32 cellular contexts compared by ENCODE assay signal in genomic region chr4:94803181-94803580, GRCh38. TPM values are rescaled to one million over a fixed set of nuclear protein-coding genes. Genes with fewer than 3 reads are reported as not detected.
A peak's percentile ranks its signal among the peaks of the same experiment; 100 is the strongest.
DNase-seq lines count a peak whose midpoint lies in the region; ATAC-seq, FAIRE-seq and TF ChIP-seq lines count a peak whose summit lies in the region.
"Had no signal": no experiment of that assay in that cellular context is flagged by ENCODE, and none has a peak within 500 bp of the region (broad histone marks: within the 10 kb centered on the region; RNA-seq: fewer than 3 reads in every experiment).

No MANE protein-coding gene starts in this region.

- ATAC-seq in K562 = peak; percentile 55; the same call in 1 of the 3 replicates
- peak; percentile 20 for ATAC-seq in sciatic nerve
- ATAC-seq in HG03457 (IDR thresholded peaks at IDR 0.05; ENCODE audit: unreplicated experiment) = no peak
- no peak for ATAC-seq in GM21447 (IDR thresholded peaks at IDR 0.05; ENCODE audit: unreplicated experiment)
- ATAC-seq: gastroesophageal sphincter; left cardiac atrium; natural killer cell treated with Interleukin-12 subunit alpha and Interleukin-12 subunit beta and Interleukin-15 and Interleukin-18, amount 100 ng/mL, for 72 hours; stimulated activated naive CD8-positive, alpha-beta T cell treated with anti-CD3 and anti-CD28 coated beads, Interleukin-15, Interleukin-2, amounts not matched to agents 100 U/mL and 50 U/mL, for 24 hours; T-cell; WTC11 had no signal

- no peak overlapping the region for H3K4me3 ChIP-seq in GM23248
- H3K4me3 ChIP-seq in K562 = no peak overlapping the region
- H3K4me3 ChIP-seq: esophagus squamous epithelium, gastroesophageal sphincter, Peyer's patch, SJSA1, skin epidermis, testis had no signal

- no peak for TF ChIP-seq EP300 in K562 (IDR thresholded peaks at IDR 0.05; ENCODE audit: low read length)

- H3K27ac ChIP-seq in GM23248 = no peak overlapping the region
- H3K27ac ChIP-seq in K562 (ENCODE audit: extremely low read depth, low read depth, low read length) = no peak overlapping the region
- H3K27ac ChIP-seq: esophagus squamous epithelium, gastroesophageal sphincter, Peyer's patch, SJSA1, skin epidermis, testis had no signal

- in situ Hi-C loops in GM23248 (cut with MboI) (no loop called here), K562 (cut with MboI) (no loop called here)

- H3K36me3 ChIP-seq in GM23248 (ENCODE audit: low read depth) (no peaks in the 10 kb centered on the region), K562 (ENCODE audit: control insufficient read depth, insufficient read depth, low read length) (no peaks in the 10 kb centered on the region)
- H3K36me3 ChIP-seq: esophagus squamous epithelium, gastroesophageal sphincter, Peyer's patch, SJSA1 had no signal

- H3K27me3 ChIP-seq in GM23248 (replicated peaks; ENCODE audit: insufficient read depth) (no peaks in the 10 kb centered on the region), K562 (ENCODE audit: control insufficient read depth in 2 of 2, insufficient read depth in 2 of 2, low read length in 2 of 2) (no peaks in the 10 kb centered on the region)
- H3K27me3 ChIP-seq: esophagus squamous epithelium, gastroesophageal sphincter, Peyer's patch, SJSA1, testis had no signal

- H2AFZ ChIP-seq in GM23248 (no peak overlapping the region), K562 (ENCODE audit: low read depth, low read length) (no peak overlapping the region)

- H4K20me1 ChIP-seq in GM23248 (ENCODE audit: insufficient read depth) (no peaks in the 10 kb centered on the region), K562 (replicated peaks; ENCODE audit: control insufficient read depth, insufficient read depth, low read length) (no peaks in the 10 kb centered on the region)

- FAIRE-seq in K562 (lab: Jason Lieb, UNC) = no peak
- FAIRE-seq: GM18507, HTR-8/SVneo had no signal

- H3K4me2 ChIP-seq in GM23248 (ENCODE audit: unreplicated experiment) (no peak overlapping the region), K562 (ENCODE audit: insufficient read depth, low read length) (no peak overlapping the region)

- TF ChIP-seq RAD21 in K562 (CRISPR knock-in tag; conservative IDR thresholded peaks at IDR 0.05 in 1 of 2, IDR thresholded peaks at IDR 0.05 in 1 of 2) = no peak

- no peaks in the 10 kb centered on the region for H3K9me2 ChIP-seq in GM23248 (ENCODE audit: insufficient read depth)

- no peaks in the 10 kb centered on the region for H3K9me1 ChIP-seq in K562 (ENCODE audit: control insufficient read depth, insufficient read depth, low read length)

- peaks cover 7% of the 10 kb centered on the region; the same call in 1 of the 2 replicates for H3K4me1 ChIP-seq in GM23248 (ENCODE audit: insufficient read depth)
- no peaks in the 10 kb centered on the region for H3K4me1 ChIP-seq in K562 (replicated peaks in 1 of 2; ENCODE audit: control insufficient read depth in 2 of 2, insufficient read depth in 2 of 2, low read length in 2 of 2)
- H3K4me1 ChIP-seq: esophagus squamous epithelium, Peyer's patch, SJSA1, testis had no signal

- DNase-seq in GM23248 = peak; percentile 3
- DNase-seq in RPMI7951 (ENCODE audit: low read depth) = peak; percentile 4
- DNase-seq in K562 (ENCODE audit: extremely low read depth in 1 of 4, low spot score in 3 of 4) = peak in 1 of 4 experiments; percentile 4
- DNase-seq in sciatic nerve (ENCODE audit: low spot score) = no peak
- no peak for DNase-seq in DMS53 (lab: John Stamatoyannopoulos, UW)
- DNase-seq in NCI-H2107 treated with DMSO at 0.1 percent for 48 hours (lab: John Stamatoyannopoulos, UW; ENCODE audit: unreplicated experiment) = no peak
- DNase-seq: activated CD4-positive, alpha-beta T cell treated with anti-CD3 and anti-CD28 coated beads, Interleukin-2, amount 10 ng/mL, durations not matched to agents 7 days and 5 days; activated effector memory CD4-positive, alpha-beta T cell treated with anti-CD3 and anti-CD28 coated beads, Interleukin-2, amount 50 U/mL, for 16 hours; activated naive CD8-positive, alpha-beta T cell treated with anti-CD3 and anti-CD28 coated beads, Interleukin-2, amount 10 ng/mL, durations not matched to agents 7 days and 5 days; DMS79; esophagus squamous epithelium; GOT3; hypothalamus; KG1; left cardiac atrium; MM.1S; NCI-H1930; NCI-H526 treated with DMSO at 0.1 percent for 48 hours; Peyer's patch; stimulated activated naive CD8-positive, alpha-beta T cell treated with anti-CD3 and anti-CD28 coated beads, Interleukin-15, Interleukin-2, amounts not matched to agents 100 U/mL and 50 U/mL, for 24 hours; T-cell; testis had no signal

- CTCF ChIA-PET in K562 (lab: Yijun Ruan, JAX; ENCODE audit: low intra/inter-chr PET ratio) = no interaction called here

- no peaks in the 10 kb centered on the region for H3K9me3 ChIP-seq in GM23248 (ENCODE audit: low read depth)
- no peaks in the 10 kb centered on the region for H3K9me3 ChIP-seq in K562 (replicated peaks; ENCODE audit: control insufficient read depth, insufficient read depth, low read depth, low read length)
- H3K9me3 ChIP-seq: esophagus squamous epithelium, gastroesophageal sphincter, Peyer's patch, SJSA1, testis had no signal

- H3K9ac ChIP-seq in GM23248 = no peak overlapping the region
- no peak overlapping the region for H3K9ac ChIP-seq in K562 (ENCODE audit: insufficient read depth in 1 of 2, low read depth in 2 of 2, low read length in 2 of 2)

- POLR2A ChIA-PET in K562 (lab: Yijun Ruan, JAX) = no interaction called here

- no peak for TF ChIP-seq CTCF in K562 (IDR thresholded peaks at IDR 0.05 in 2 of 3, conservative IDR thresholded peaks at IDR 0.05 in 1 of 3; ENCODE audit: insufficient read depth in 2 of 3, low read depth in 1 of 3, low read length in 3 of 3)

- peaks cover 4% of the 10 kb centered on the region; the same call in 1 of the 2 replicates for H3F3A ChIP-seq in GM23248 (ENCODE audit: insufficient read depth)

- TF ChIP-seq POLR2A in K562 (conservative IDR thresholded peaks at IDR 0.05) = no peak

- intact Hi-C loops in K562 (cut with micrococcal nuclease) (no loop called here), sciatic nerve (cut with DNase I) (no loop called here)

- H3K79me2 ChIP-seq in GM23248 (ENCODE audit: insufficient read depth) (no peaks in the 10 kb centered on the region), K562 (ENCODE audit: control insufficient read depth, insufficient read depth, low read length) (no peaks in the 10 kb centered on the region)

- BruUV-seq in K562 (replicated peaks; lab: Mats Ljungman, UMichigan) = no TSS peak

- 71 to 72% methylated on average over 2 of the region's 2 CpGs for WGBS in GM23248 (ENCODE audit: low coverage in 1 of 2, low lambda C conversion rate in 2 of 2, missing lambda C conversion rate in 2 of 2), 2 experiments
- WGBS in K562 (ENCODE audit: insufficient coverage, low coverage, missing lambda C conversion rate) = 0% methylated on average over 2 of the region's 2 CpGs

TF ChIP-seq in K562, 482 proteins besides CTCF, POLR2A, EP300 and RAD21:
- TF ChIP-seq ZKSCAN3 (CRISPR knock-in tag; IDR thresholded peaks at IDR 0.05) (no peak), ZNF740 (CRISPR knock-in tag; IDR thresholded peaks at IDR 0.05) (no peak), ZNF740 (tag; IDR thresholded peaks at IDR 0.05) (no peak), ZC3H11A (IDR thresholded peaks at IDR 0.05; ENCODE audit: low read depth, low read length) (no peak)

RNA-seq across cellular contexts. Expression of gene BMPR1B, which starts 45.4 kb away (rescaled TPM):
- 0.76 TPM in 2 replicates for total RNA-seq in GM23248 (2014; rRNA removed; shearing (Covaris generic))
- polyA plus RNA-seq in GM23248 (2016; fragmentation: Nextera tagmentation; extraction: Ambion mirVana) (0.48 and 0.60 TPM in 2 replicates), K562 (2011; rRNA removed) (not detected in 2 replicates), K562 (2014; fragmentation: Illumina TruSeq; extraction: Trizol) (not detected in 2 replicates), K562 (2014; fragmentation: Nextera tagmentation; extraction: Ambion mirVana) (under 1 TPM in 1 of 2 experiments, not detected in 1; 0.01 TPM), K562 (2014; rRNA removed) (not detected in 2 replicates)
- not detected in 2 replicates for total RNA-seq in RPMI7951 (2014; rRNA removed; shearing (Covaris generic))
- not detected in 2 replicates for total RNA-seq in K562 (2011; cell fraction: chromatin; rRNA removed; ENCODE audit: low replicate concordance)
- not detected in 2 replicates for total RNA-seq in K562 (2011; cell fraction: nucleolus; rRNA removed)
- total RNA-seq in K562 (2011; cell fraction: nucleoplasm; rRNA removed) = not detected in 2 replicates
- total RNA-seq in K562 (2014; rRNA removed) (not detected in 2 replicates), K562 (2014; rRNA removed; fragmentation: Illumina TruSeq; extraction: Trizol) (not detected in 2 replicates), K562 (2015; rRNA removed; fragmentation: Illumina TruSeq; extraction: Trizol) (not detected in 2 replicates), K562 (2021) (not detected in 2 replicates), sciatic nerve (39.9 TPM)
- not detected in 2 replicates for polyA plus RNA-seq in K562 (2011; cell fraction: cytosol; rRNA removed)
- polyA plus RNA-seq in K562 (2011; cell fraction: nucleus; rRNA removed) = not detected in 2 replicates
- polyA plus RNA-seq in K562 (2012) = 0.03 TPM in 1 of 2 replicates, not detected in the other
- not detected in 2 replicates for polyA minus RNA-seq in K562 (2011; rRNA and poly(A)+ RNA removed)
- not detected in 2 replicates for polyA minus RNA-seq in K562 (2011; cell fraction: cytosol; rRNA and poly(A)+ RNA removed)
- polyA minus RNA-seq in K562 (2011; cell fraction: nucleus; rRNA and poly(A)+ RNA removed) = not detected in 2 replicates
- total RNA-seq: activated CD4-positive, alpha-beta T cell treated with anti-CD3 and anti-CD28 coated beads, Interleukin-2, amount 10 ng/mL, durations not matched to agents 7 days and 5 days; activated CD8-positive, alpha-beta memory T cell treated with anti-CD3 and anti-CD28 coated beads for 36 hours; activated naive CD8-positive, alpha-beta T cell treated with anti-CD3 and anti-CD28 coated beads, Interleukin-2, amount 10 ng/mL, durations not matched to agents 7 days and 5 days; natural killer cell treated with Interleukin-12 subunit alpha and Interleukin-12 subunit beta and Interleukin-15 and Interleukin-18, amount 100 ng/mL, for 72 hours; Peyer's patch had no signal

Comparison
In these comparisons a context has a peak if more than half of its experiments do, and no peak if none do; other contexts are left out.
1. DNase-seq: peak in GM23248 (single experiment) and RPMI7951 (single experiment); none in sciatic nerve (single experiment), DMS53 (single experiment) and NCI-H2107 treated with DMSO at 0.1 percent for 48 hours (single experiment).
2. ATAC-seq: peak in K562 (single experiment) and sciatic nerve (single experiment); none in HG03457 (single experiment) and GM21447 (single experiment).
3. RNA of gene BMPR1B, which starts 45.4 kb away (total RNA-seq): 39.9 TPM in sciatic nerve (single experiment); 0.76 TPM in GM23248, not detected in K562 and not detected in RPMI7951; every median in the first group is over 10 times any median in the second.